ENCODE assay signal across 1 cellular context in genomic region chr12:13905795-13906194, GRCh38.
TF ChIP-seq lines count a peak whose summit lies in the region.

No MANE protein-coding gene starts in this region.

TF ChIP-seq in GM23338, 12 proteins besides CTCF, POLR2A, EP300 and RAD21 (continued from another document):
- TF ChIP-seq ZNF462 (CRISPR knock-in tag; IDR thresholded peaks at IDR 0.05) (no peak), NANOG (IDR thresholded peaks at IDR 0.05; ENCODE audit: borderline replicate concordance) (no peak), ZNF331 (CRISPR knock-in tag; IDR thresholded peaks at IDR 0.05; ENCODE audit: low read depth) (no peak), ZNF114 (CRISPR knock-in tag; IDR thresholded peaks at IDR 0.05) (no peak)
TF ChIP-seq in GM23338: peak in this region for 0.
